17 cellular contexts compared by ENCODE assay signal in the genomic region with DNA sequence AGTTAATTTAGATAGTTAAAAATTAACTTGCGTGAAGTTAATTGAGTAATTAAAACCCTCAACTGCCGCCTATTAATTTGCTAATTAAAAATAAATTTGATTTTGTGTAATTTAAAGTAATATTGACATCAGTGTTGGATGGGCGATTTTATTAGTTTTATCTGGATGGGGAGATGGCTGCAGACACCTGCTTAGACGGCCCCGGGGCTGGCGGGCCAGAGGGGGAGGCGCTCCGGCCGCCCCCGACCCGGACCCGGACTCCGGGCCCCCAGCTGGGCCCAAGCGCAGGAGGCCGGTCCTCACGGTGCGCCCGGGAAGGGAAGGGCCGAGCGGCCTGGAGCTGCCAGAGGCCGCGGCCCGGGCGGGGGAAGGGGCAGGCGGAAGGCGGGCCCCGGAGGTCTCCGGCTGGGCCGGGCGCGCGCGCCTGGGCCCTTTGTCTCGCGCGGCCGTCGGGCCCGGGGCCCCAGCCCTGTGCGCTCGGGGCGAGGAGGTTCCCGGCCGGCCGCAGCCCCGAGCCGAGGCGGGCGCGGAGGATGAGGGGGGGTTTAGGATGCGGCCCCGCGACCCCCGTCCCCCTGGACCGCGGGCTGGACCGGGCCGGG. TPM values are rescaled to one million over a fixed set of nuclear protein-coding genes. Genes with fewer than 3 reads are reported as not detected.
"Had no signal": no experiment of that assay in that cellular context is flagged by ENCODE, and none has a peak within 500 bp of the region (broad histone marks: within the 10 kb centered on the region; RNA-seq: fewer than 3 reads in every experiment).

No MANE protein-coding gene starts in this region.

- H3K4me1 ChIP-seq: parathyroid adenoma had no signal

- DNase-seq: activated CD4-positive, alpha-beta T cell treated with anti-CD3 and anti-CD28 coated beads, Interleukin-2, amount 50 U/mL, for 4 hours; activated CD4-positive, CD25-positive, alpha-beta regulatory T cell treated with anti-CD3 and anti-CD28 coated beads, Interleukin-2, amount 50 U/mL, for 72 hours; activated CD8-positive, alpha-beta memory T cell treated with anti-CD3 and anti-CD28 coated beads, Interleukin-2, amount 10 ng/mL, durations not matched to agents 7 days and 5 days; activated effector memory CD4-positive, alpha-beta T cell treated with anti-CD3 and anti-CD28 coated beads, Interleukin-2, amount 50 U/mL, for 16 hours; activated T-cell treated with anti-CD3 and anti-CD28 coated beads, Interleukin-2, amount 50 U/mL, for 24 hours; amniotic stem cell; esophagus squamous epithelium; foreskin fibroblast; left ventricle myocardium inferior; stomach; uterus had no signal

- H3K9me3 ChIP-seq: esophagus squamous epithelium, left ventricle myocardium inferior, stomach, uterus had no signal

- H3K36me3 ChIP-seq: esophagus squamous epithelium, left ventricle myocardium inferior, stomach, uterus had no signal

- H3K27ac ChIP-seq: esophagus squamous epithelium, left ventricle myocardium inferior, parathyroid adenoma, stomach, uterus had no signal

- H3K4me3 ChIP-seq: esophagus squamous epithelium, left ventricle myocardium inferior, stomach, uterus had no signal

RNA-seq across cellular contexts. Expression of gene UNCX, which starts 3.2 kb away (rescaled TPM):
- total RNA-seq: activated CD8-positive, alpha-beta memory T cell treated with anti-CD3 and anti-CD28 coated beads, Interleukin-2, amount 10 ng/mL, durations not matched to agents 7 days and 5 days; activated naive CD4-positive, alpha-beta T cell treated with anti-CD3 and anti-CD28 coated beads, Interleukin-2, amount 50 U/mL, for 72 hours; dermis microvascular lymphatic vessel endothelial cell; esophagus squamous epithelium; left ventricle myocardium inferior; renal cortical epithelial cell; skeletal muscle tissue; stomach; T-helper 2 cell treated with Interferon-gamma antibody and Interleukin-4, amounts not matched to agents 100 ng/mL and 5 ng/mL, for 36 hours; uterus had no signal
